Comparison of ENCODE assay signal across 1 cellular context in the genomic region with DNA sequence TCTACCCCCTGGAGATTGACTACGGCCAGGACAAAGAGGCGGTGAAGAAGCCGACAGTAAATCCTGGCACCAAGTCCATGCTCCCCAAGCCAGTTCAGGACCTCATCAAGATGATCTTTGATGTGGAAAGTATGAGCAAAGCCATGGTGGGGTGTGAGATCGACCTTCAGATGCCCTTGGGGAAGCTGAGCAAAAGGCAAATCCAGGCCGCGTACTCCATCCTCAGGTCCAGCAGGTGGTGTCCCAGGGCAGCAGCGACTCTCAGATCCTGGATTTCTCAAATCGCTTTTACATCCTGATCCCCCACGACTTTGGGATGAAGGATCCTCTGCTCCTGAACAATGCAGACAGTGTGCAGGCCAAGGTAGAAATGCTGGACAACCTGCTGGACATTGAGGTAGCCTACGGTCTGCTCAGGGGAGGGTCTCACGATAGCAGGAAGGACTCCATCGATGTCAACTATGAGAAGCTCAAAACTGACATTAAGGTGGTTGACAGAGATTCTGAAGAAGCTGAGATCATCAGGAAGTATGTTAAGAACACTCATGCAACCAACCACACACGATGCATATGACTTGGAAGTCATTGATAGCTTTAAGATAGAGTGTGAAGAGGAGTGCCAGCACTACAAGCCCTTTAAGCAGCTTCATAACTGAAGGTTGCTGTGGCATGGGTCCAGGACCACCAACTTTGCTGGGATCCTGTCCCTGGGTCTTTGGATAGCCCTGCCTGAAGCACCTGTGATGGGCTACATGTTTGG.
TF ChIP-seq lines count a peak whose summit lies in the region.

No MANE protein-coding gene starts in this region.

TF ChIP-seq in H1, 55 proteins besides CTCF, POLR2A, EP300 and RAD21:
- TF ChIP-seq, protein P1, sequence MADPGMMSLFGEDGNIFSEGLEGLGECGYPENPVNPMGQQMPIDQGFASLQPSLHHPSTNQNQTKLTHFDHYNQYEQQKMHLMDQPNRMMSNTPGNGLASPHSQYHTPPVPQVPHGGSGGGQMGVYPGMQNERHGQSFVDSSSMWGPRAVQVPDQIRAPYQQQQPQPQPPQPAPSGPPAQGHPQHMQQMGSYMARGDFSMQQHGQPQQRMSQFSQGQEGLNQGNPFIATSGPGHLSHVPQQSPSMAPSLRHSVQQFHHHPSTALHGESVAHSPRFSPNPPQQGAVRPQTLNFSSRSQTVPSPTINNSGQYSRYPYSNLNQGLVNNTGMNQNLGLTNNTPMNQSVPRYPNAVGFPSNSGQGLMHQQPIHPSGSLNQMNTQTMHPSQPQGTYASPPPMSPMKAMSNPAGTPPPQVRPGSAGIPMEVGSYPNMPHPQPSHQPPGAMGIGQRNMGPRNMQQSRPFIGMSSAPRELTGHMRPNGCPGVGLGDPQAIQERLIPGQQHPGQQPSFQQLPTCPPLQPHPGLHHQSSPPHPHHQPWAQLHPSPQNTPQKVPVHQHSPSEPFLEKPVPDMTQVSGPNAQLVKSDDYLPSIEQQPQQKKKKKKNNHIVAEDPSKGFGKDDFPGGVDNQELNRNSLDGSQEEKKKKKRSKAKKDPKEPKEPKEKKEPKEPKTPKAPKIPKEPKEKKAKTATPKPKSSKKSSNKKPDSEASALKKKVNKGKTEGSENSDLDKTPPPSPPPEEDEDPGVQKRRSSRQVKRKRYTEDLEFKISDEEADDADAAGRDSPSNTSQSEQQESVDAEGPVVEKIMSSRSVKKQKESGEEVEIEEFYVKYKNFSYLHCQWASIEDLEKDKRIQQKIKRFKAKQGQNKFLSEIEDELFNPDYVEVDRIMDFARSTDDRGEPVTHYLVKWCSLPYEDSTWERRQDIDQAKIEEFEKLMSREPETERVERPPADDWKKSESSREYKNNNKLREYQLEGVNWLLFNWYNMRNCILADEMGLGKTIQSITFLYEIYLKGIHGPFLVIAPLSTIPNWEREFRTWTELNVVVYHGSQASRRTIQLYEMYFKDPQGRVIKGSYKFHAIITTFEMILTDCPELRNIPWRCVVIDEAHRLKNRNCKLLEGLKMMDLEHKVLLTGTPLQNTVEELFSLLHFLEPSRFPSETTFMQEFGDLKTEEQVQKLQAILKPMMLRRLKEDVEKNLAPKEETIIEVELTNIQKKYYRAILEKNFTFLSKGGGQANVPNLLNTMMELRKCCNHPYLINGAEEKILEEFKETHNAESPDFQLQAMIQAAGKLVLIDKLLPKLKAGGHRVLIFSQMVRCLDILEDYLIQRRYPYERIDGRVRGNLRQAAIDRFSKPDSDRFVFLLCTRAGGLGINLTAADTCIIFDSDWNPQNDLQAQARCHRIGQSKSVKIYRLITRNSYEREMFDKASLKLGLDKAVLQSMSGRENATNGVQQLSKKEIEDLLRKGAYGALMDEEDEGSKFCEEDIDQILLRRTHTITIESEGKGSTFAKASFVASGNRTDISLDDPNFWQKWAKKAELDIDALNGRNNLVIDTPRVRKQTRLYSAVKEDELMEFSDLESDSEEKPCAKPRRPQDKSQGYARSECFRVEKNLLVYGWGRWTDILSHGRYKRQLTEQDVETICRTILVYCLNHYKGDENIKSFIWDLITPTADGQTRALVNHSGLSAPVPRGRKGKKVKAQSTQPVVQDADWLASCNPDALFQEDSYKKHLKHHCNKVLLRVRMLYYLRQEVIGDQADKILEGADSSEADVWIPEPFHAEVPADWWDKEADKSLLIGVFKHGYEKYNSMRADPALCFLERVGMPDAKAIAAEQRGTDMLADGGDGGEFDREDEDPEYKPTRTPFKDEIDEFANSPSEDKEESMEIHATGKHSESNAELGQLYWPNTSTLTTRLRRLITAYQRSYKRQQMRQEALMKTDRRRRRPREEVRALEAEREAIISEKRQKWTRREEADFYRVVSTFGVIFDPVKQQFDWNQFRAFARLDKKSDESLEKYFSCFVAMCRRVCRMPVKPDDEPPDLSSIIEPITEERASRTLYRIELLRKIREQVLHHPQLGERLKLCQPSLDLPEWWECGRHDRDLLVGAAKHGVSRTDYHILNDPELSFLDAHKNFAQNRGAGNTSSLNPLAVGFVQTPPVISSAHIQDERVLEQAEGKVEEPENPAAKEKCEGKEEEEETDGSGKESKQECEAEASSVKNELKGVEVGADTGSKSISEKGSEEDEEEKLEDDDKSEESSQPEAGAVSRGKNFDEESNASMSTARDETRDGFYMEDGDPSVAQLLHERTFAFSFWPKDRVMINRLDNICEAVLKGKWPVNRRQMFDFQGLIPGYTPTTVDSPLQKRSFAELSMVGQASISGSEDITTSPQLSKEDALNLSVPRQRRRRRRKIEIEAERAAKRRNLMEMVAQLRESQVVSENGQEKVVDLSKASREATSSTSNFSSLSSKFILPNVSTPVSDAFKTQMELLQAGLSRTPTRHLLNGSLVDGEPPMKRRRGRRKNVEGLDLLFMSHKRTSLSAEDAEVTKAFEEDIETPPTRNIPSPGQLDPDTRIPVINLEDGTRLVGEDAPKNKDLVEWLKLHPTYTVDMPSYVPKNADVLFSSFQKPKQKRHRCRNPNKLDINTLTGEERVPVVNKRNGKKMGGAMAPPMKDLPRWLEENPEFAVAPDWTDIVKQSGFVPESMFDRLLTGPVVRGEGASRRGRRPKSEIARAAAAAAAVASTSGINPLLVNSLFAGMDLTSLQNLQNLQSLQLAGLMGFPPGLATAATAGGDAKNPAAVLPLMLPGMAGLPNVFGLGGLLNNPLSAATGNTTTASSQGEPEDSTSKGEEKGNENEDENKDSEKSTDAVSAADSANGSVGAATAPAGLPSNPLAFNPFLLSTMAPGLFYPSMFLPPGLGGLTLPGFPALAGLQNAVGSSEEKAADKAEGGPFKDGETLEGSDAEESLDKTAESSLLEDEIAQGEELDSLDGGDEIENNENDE (IDR thresholded peaks at IDR 0.05; ENCODE audit: insufficient replicate concordance, low read length): no peak
- no peak for TF ChIP-seq CREB1 (IDR thresholded peaks at IDR 0.05)
- no peak for TF ChIP-seq SP1 (IDR thresholded peaks at IDR 0.05; ENCODE audit: low read depth, low read length)
- TF ChIP-seq TEAD4 (IDR thresholded peaks at IDR 0.05; ENCODE audit: low read depth, low read length): no peak
- TF ChIP-seq BRCA1 (IDR thresholded peaks at IDR 0.05; ENCODE audit: low read depth, low read length): no peak
- TF ChIP-seq CTBP2 (IDR thresholded peaks at IDR 0.05; ENCODE audit: borderline replicate concordance, insufficient read depth, insufficient read length, low read length): no peak
TF ChIP-seq in H1: peak in this region for 0.
